In genomic region chr3:26438981-26439884, GRCh38 we compare ENCODE assay signal across 11 cellular contexts.
"Had no signal": no experiment of that assay in that cellular context is flagged by ENCODE, and none has a peak within 500 bp of the region (broad histone marks: within the 10 kb centered on the region; RNA-seq: fewer than 3 reads in every experiment).

No MANE protein-coding gene starts in this region.

- H3K36me3 Mint-ChIP-seq: activated naive CD8-positive, alpha-beta T cell treated with anti-CD3 and anti-CD28 coated beads, Interleukin-2, amount 10 ng/mL, durations not matched to agents 7 days and 5 days; natural killer cell treated with Interleukin-12 subunit alpha and Interleukin-12 subunit beta and Interleukin-15 and Interleukin-18, amount 100 ng/mL, for 72 hours had no signal

- H3K27me3 ChIP-seq: right atrium auricular region, upper lobe of left lung had no signal

- H3K9me3 ChIP-seq: right atrium auricular region, upper lobe of left lung had no signal

- H3K4me3 ChIP-seq: right atrium auricular region, smooth muscle cell, upper lobe of left lung had no signal

- H3K4me1 Mint-ChIP-seq: activated naive CD8-positive, alpha-beta T cell treated with anti-CD3 and anti-CD28 coated beads, Interleukin-2, amount 10 ng/mL, durations not matched to agents 7 days and 5 days had no signal

- H3K27ac Mint-ChIP-seq: activated naive CD8-positive, alpha-beta T cell treated with anti-CD3 and anti-CD28 coated beads, Interleukin-2, amount 10 ng/mL, durations not matched to agents 7 days and 5 days; natural killer cell treated with Interleukin-12 subunit alpha and Interleukin-12 subunit beta and Interleukin-15 and Interleukin-18, amount 100 ng/mL, for 72 hours; stimulated activated naive CD8-positive, alpha-beta T cell treated with anti-CD3 and anti-CD28 coated beads, Interleukin-15, Interleukin-2, amounts not matched to agents 100 ng/mL and 50 ng/mL, for 24 hours had no signal

- DNase-seq: activated naive CD4-positive, alpha-beta T cell; activated naive CD8-positive, alpha-beta T cell treated with anti-CD3 and anti-CD28 coated beads, Interleukin-2, amount 10 ng/mL, durations not matched to agents 7 days and 5 days; islet precursor cell; left ventricle myocardium superior; posterior cingulate gyrus; upper lobe of left lung had no signal

- ATAC-seq: activated CD4-positive, CD25-positive, alpha-beta regulatory T cell treated with anti-CD3 and anti-CD28 coated beads, Interleukin-2, amount 50 U/mL, for 24 hours; left ventricle myocardium superior; natural killer cell treated with Interleukin-12 subunit alpha and Interleukin-12 subunit beta and Interleukin-15 and Interleukin-18, amount 100 ng/mL, for 72 hours had no signal

- H3K27ac ChIP-seq: right atrium auricular region, upper lobe of left lung had no signal

- H3K4me2 ChIP-seq: smooth muscle cell had no signal

- H3K36me3 ChIP-seq: right atrium auricular region, upper lobe of left lung had no signal

- H3K27me3 Mint-ChIP-seq: activated naive CD8-positive, alpha-beta T cell treated with anti-CD3 and anti-CD28 coated beads, Interleukin-2, amount 10 ng/mL, durations not matched to agents 7 days and 5 days; natural killer cell treated with Interleukin-12 subunit alpha and Interleukin-12 subunit beta and Interleukin-15 and Interleukin-18, amount 100 ng/mL, for 72 hours; stimulated activated naive CD8-positive, alpha-beta T cell treated with anti-CD3 and anti-CD28 coated beads, Interleukin-15, Interleukin-2, amounts not matched to agents 100 ng/mL and 50 ng/mL, for 24 hours had no signal

- H3K4me3 Mint-ChIP-seq: activated naive CD8-positive, alpha-beta T cell treated with anti-CD3 and anti-CD28 coated beads, Interleukin-2, amount 10 ng/mL, durations not matched to agents 7 days and 5 days; natural killer cell treated with Interleukin-12 subunit alpha and Interleukin-12 subunit beta and Interleukin-15 and Interleukin-18, amount 100 ng/mL, for 72 hours; stimulated activated naive CD8-positive, alpha-beta T cell treated with anti-CD3 and anti-CD28 coated beads, Interleukin-15, Interleukin-2, amounts not matched to agents 100 ng/mL and 50 ng/mL, for 24 hours had no signal

- H3K4me1 ChIP-seq: right atrium auricular region, upper lobe of left lung had no signal
